8 cellular contexts compared by ENCODE assay signal in the genomic region with DNA sequence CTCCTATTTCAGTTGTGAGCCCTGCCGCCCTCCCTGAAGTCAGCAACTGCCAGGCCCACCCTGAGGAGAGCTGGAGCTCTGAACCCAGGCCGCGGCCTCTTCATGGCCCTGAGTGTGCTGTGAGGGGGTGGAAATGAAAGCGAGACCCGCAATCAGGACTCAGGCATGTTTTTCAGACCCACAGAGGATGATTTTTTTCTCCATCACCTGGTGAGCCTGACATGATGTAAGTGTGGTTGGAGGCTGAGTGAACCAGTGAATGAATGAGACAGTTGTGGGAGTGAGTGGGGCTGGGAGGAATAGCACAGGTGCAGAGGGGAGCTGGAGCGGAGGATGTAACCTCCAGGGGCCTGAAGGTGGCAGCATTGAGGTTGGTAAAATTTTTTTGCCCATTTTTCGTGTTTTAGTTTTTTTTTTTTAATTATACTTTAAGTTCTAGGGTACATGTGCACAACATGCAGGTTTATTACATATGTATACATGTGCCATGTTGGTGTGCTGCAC. TPM values are rescaled to one million over a fixed set of nuclear protein-coding genes. Genes with fewer than 3 reads are reported as not detected.
A peak's percentile ranks its signal among the peaks of the same experiment; 100 is the strongest.
DNase-seq lines count a peak whose midpoint lies in the region; ATAC-seq lines count a peak whose summit lies in the region.

No MANE protein-coding gene starts in this region.

- no peak for ATAC-seq in HG03469 (IDR thresholded peaks at IDR 0.05; ENCODE audit: unreplicated experiment)
- no peak for ATAC-seq in effector memory CD8-positive, alpha-beta T cell (replicated peaks)

- DNase-seq in NCI-H2227 (lab: John Stamatoyannopoulos, UW; ENCODE audit: unreplicated experiment) (peak; percentile 7), NCI-H2227 treated with DMSO at 0.1 percent for 48 hours (lab: John Stamatoyannopoulos, UW) (no peak), LHCN-M2 (ENCODE audit: low read depth) (peak; percentile 43), kidney tubule cell (ENCODE audit: low spot score) (peak; percentile 29), SIG-M5 treated with dmso at 0.1 percent for 504 hours (lab: John Stamatoyannopoulos, UW; ENCODE audit: unreplicated experiment) (no peak)
- peak; percentile 55 for DNase-seq in activated T-cell treated with anti-CD3 and anti-CD28 coated beads, Interleukin-2, amount 50 U/mL, for 1 hour
- no peak for DNase-seq in effector memory CD8-positive, alpha-beta T cell

- no peaks in the 10 kb centered on the region for H3K9me3 Mint-ChIP-seq in effector memory CD8-positive, alpha-beta T cell

- H3K4me3 Mint-ChIP-seq in effector memory CD8-positive, alpha-beta T cell: no peak overlapping the region

- H3K27ac Mint-ChIP-seq in effector memory CD8-positive, alpha-beta T cell: no peak overlapping the region

- H3K4me1 Mint-ChIP-seq in effector memory CD8-positive, alpha-beta T cell (ENCODE audit: low read depth in 2 of 2): peaks cover 20 to 23% of the 10 kb centered on the region in 2 donors

- peaks cover 30 to 57% of the 10 kb centered on the region in 2 donors for H3K27me3 Mint-ChIP-seq in effector memory CD8-positive, alpha-beta T cell

- H3K36me3 Mint-ChIP-seq in effector memory CD8-positive, alpha-beta T cell (ENCODE audit: insufficient read depth): peaks cover 16% of the 10 kb centered on the region

RNA-seq across cellular contexts. Expression of a gene that starts 18.3 kb away (rescaled TPM):
- not detected in 2 replicates for total RNA-seq in LHCN-M2 (2014; rRNA removed)
- polyA plus RNA-seq in LHCN-M2 (2012): not detected

RNA-seq across cellular contexts. Expression of a gene that starts 43.3 kb away (rescaled TPM):
- 0.13 and 0.29 TPM in 2 replicates for total RNA-seq in LHCN-M2 (2014; rRNA removed)
- polyA plus RNA-seq in LHCN-M2 (2012): 0.61 TPM

Comparison
In these comparisons a context has a peak if more than half of its experiments do, and no peak if none do; other contexts are left out.
1. DNase-seq: peak in NCI-H2227 (single experiment), LHCN-M2 (single experiment), activated T-cell treated with anti-CD3 and anti-CD28 coated beads, Interleukin-2, amount 50 U/mL, for 1 hour (single experiment) and kidney tubule cell (single experiment); none in NCI-H2227 treated with DMSO at 0.1 percent for 48 hours (single experiment), SIG-M5 treated with dmso at 0.1 percent for 504 hours (single experiment) and effector memory CD8-positive, alpha-beta T cell (0 of 3).